Comparison of ENCODE assay signal across 25 cellular contexts in the genomic region with DNA sequence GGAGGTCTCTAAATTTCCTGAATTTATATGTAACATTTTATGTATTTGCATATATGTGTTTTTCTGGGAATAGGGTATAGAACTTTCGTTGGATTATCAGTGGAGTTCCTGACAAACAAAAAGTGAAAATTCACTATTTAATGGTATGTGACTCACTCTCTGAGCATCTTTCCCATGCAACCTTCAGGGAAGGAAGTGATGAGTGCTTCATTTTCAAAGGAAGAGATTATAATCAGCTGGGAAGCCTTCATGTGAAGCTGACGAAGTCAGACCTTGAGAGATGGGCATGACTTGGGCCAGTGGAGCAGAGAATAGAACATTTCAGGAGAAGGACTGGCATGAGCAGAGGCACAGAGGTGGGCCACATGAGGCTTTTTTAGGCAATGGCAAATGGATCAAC.
DNase-seq lines count a peak whose midpoint lies in the region; ATAC-seq, FAIRE-seq and TF ChIP-seq lines count a peak whose summit lies in the region.
"Had no signal": no experiment of that assay in that cellular context is flagged by ENCODE, and none has a peak within 500 bp of the region (broad histone marks: within the 10 kb centered on the region; RNA-seq: fewer than 3 reads in every experiment).

No MANE protein-coding gene starts in this region.

- no peaks in the 10 kb centered on the region for H3K27me3 ChIP-seq in brain microvascular endothelial cell (replicated peaks)
- peaks cover 0 to 8% (median 0%) of the 10 kb centered on the region in 7 donors for H3K27me3 ChIP-seq in heart right ventricle
- H3K27me3 ChIP-seq in pancreas, result no peaks in the 10 kb centered on the region

- no peak for FAIRE-seq in pancreas (lab: Jason Lieb, UNC)

- TF ChIP-seq CTCF in brain microvascular endothelial cell (IDR thresholded peaks at IDR 0.05; ENCODE audit: low read depth, low read length, missing control alignments), result no peak
- TF ChIP-seq CTCF in heart right ventricle (IDR thresholded peaks at IDR 0.05), result no peak
- no peak for TF ChIP-seq CTCF in pancreas (IDR thresholded peaks at IDR 0.05)

- H3K9me3 ChIP-seq in heart right ventricle (no peaks in the 10 kb centered on the region), pancreas (no peaks in the 10 kb centered on the region)
- H3K9me3 ChIP-seq: mucosa of descending colon had no signal

- DNase-seq in Daoy (ENCODE audit: low read depth), result peak; percentile 40
- peak; percentile 64 for DNase-seq in M059J (ENCODE audit: low read depth)
- peak; percentile 21 for DNase-seq in brain microvascular endothelial cell
- DNase-seq in kidney tubule cell (ENCODE audit: low spot score), result peak; percentile 54
- no peak for DNase-seq in heart right ventricle
- DNase-seq in pancreas, result no peak
- DNase-seq in activated CD4-positive, alpha-beta T cell treated with anti-CD3 and anti-CD28 coated beads, Interleukin-2, amount 50 U/mL, for 4 hours, result no peak
- DNase-seq: activated CD4-positive, alpha-beta T cell treated with anti-CD3 and anti-CD28 coated beads for 1 hour; effector memory CD8-positive, alpha-beta T cell; GF-D8; glutamatergic neuron; H9; mucosa of descending colon; NCI-H1930; NCI-H2227 treated with DMSO at 0.1 percent for 48 hours; NCI-H774; posterior cingulate gyrus; SHP77; stimulated activated CD8-positive, alpha-beta memory T cell treated with anti-CD3 and anti-CD28 coated beads, Interleukin-4, amount 100 ng/mL, for 48 hours; SW 1271 had no signal

- no peak overlapping the region for H3K4me3 ChIP-seq in brain microvascular endothelial cell (ENCODE audit: low read depth, low read length)
- no peak overlapping the region for H3K4me3 ChIP-seq in heart right ventricle
- H3K4me3 ChIP-seq in pancreas, result no peak overlapping the region
- H3K4me3 ChIP-seq: mucosa of descending colon had no signal

- no peak overlapping the region for H3K27ac ChIP-seq in brain microvascular endothelial cell
- no peak overlapping the region for H3K27ac ChIP-seq in heart right ventricle
- H3K27ac ChIP-seq in pancreas, result no peak overlapping the region
- H3K27ac ChIP-seq: C4-2B, KMS-11 had no signal

- WGBS in heart right ventricle, 2 donors, result 43 to 52% methylated on average over 2 of the region's 2 CpGs
- WGBS in pancreas, 2 donors, result 51 to 67% methylated on average over 2 of the region's 2 CpGs

- no peaks in the 10 kb centered on the region for H3K36me3 ChIP-seq in brain microvascular endothelial cell (replicated peaks)
- H3K36me3 ChIP-seq in heart right ventricle, result no peaks in the 10 kb centered on the region
- H3K36me3 ChIP-seq in pancreas, result no peaks in the 10 kb centered on the region

- in situ Hi-C loops in brain microvascular endothelial cell (cut with HindIII; ENCODE audit: low pct_ligation_motif_present, low sequenced_read_pairs), result no loop called here

- ATAC-seq in GM19455 (IDR thresholded peaks at IDR 0.05; ENCODE audit: unreplicated experiment) (no peak), heart right ventricle (no peak), pancreas (no peak)
- ATAC-seq: effector memory CD8-positive, alpha-beta T cell; left lobe of liver; mucosa of descending colon; sciatic nerve had no signal

- no peaks in the 10 kb centered on the region for H3K4me1 ChIP-seq in heart right ventricle
- no peaks in the 10 kb centered on the region for H3K4me1 ChIP-seq in pancreas

- intact Hi-C loops in heart right ventricle (cut with DNase I) (no loop called here), pancreas (cut with DNase I) (no loop called here)

Comparison
In these comparisons a context has a peak if more than half of its experiments do, and no peak if none do; other contexts are left out.
1. DNase-seq: peak in Daoy (single experiment), M059J (single experiment), brain microvascular endothelial cell (single experiment) and kidney tubule cell (single experiment); none in heart right ventricle (0 of 2), pancreas (0 of 6) and activated CD4-positive, alpha-beta T cell treated with anti-CD3 and anti-CD28 coated beads, Interleukin-2, amount 50 U/mL, for 4 hours (0 of 2).